Comparison of ENCODE assay signal across 8 cellular contexts in the genomic region with DNA sequence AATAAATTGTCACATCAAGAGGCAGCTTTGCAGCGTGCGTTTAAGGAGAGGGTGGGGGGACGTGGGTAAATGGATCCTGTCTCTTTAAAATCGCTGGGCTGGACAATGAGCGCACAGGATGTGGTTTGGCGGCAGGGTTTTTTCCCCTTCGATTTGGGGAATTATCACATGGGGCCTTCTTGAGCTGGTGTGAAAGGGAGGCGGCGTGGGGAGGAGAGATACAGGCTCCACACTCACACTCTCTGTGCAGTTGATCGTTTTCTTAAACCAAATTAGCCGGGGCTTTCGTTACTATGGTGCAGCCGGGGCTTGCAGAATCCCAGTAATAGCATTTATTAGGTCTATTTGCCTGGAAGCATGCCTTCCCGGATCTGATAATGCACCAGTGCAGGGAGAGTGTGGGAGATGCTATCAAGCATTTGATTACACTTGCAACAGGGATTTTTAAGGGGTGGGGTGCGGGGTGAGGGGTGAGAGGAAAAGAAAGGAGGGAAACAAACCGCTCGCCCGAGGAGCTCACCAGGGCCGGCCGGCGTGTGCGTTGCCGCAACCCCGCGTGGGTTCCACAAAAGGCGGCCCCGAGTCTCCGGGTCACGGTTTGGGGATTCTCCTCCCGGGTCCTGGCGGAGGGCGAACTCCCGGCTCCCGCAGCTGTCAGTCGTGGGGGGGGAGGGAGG. TPM values are rescaled to one million over a fixed set of nuclear protein-coding genes. Genes with fewer than 3 reads are reported as not detected.
DNase-seq lines count a peak whose midpoint lies in the region; ATAC-seq and TF ChIP-seq lines count a peak whose summit lies in the region.

No MANE protein-coding gene starts in this region.

- H3K27ac Mint-ChIP-seq in dendritic cell treated with granulocyte-macrophage colony-stimulating factor and Interleukin-4, amounts not matched to agents 40 ng/mL and 50 ng/mL, for 4 days = peak overlapping the region; percentile 95

- intact Hi-C loops in dendritic cell treated with granulocyte-macrophage colony-stimulating factor and Interleukin-4, amounts not matched to agents 40 ng/mL and 50 ng/mL, for 4 days (cut with micrococcal nuclease) = loop anchor here (2.0 kb wide), 1 partner anchor 63 kb away; no protein-coding TSS in a partner anchor
- intact Hi-C loops in lower leg skin (cut with DNase I; ENCODE audit: low total_unique reads) = no loop called here

- no peaks in the 10 kb centered on the region for H3K9me3 Mint-ChIP-seq in dendritic cell treated with granulocyte-macrophage colony-stimulating factor and Interleukin-4, amounts not matched to agents 40 ng/mL and 50 ng/mL, for 4 days

- no peaks in the 10 kb centered on the region for H3K27me3 Mint-ChIP-seq in dendritic cell treated with granulocyte-macrophage colony-stimulating factor and Interleukin-4, amounts not matched to agents 40 ng/mL and 50 ng/mL, for 4 days

- DNase-seq in NCI-H2107 treated with DMSO at 0.1 percent for 48 hours (lab: John Stamatoyannopoulos, UW; ENCODE audit: unreplicated experiment) (peak; percentile 69), NCI-H2107 (lab: John Stamatoyannopoulos, UW) (no peak), NCI-H2227 treated with DMSO at 0.1 percent for 48 hours (lab: John Stamatoyannopoulos, UW) (peak; percentile 33), lower leg skin (ENCODE audit: low spot score in 2 of 2) (peak; percentile 78 to 95)
- peak; percentile 84 for DNase-seq in activated CD4-positive, alpha-beta T cell treated with anti-CD3 and anti-CD28 coated beads for 48 hours
- peak; percentile 63 to 73 for DNase-seq in stimulated activated CD4-positive, alpha-beta T cell treated with anti-CD3 and anti-CD28 coated beads, Interleukin-4, amount 100 ng/mL, for 48 hours (ENCODE audit: low read depth in 2 of 2)

- no peak for TF ChIP-seq POLR2A in lower leg skin (IDR thresholded peaks at IDR 0.05)

- WGBS in lower leg skin, 2 donors = 0 to 1% methylated on average over 22 to 34 of the region's 35 CpGs

- H3K4me3 ChIP-seq in lower leg skin (ENCODE audit: low read depth, poor library complexity, severe bottlenecking) = peak overlapping the region; percentile 16

- no peak for TF ChIP-seq CTCF in lower leg skin (IDR thresholded peaks at IDR 0.05)

- peak overlapping the region; percentile 95 for H3K4me3 Mint-ChIP-seq in dendritic cell treated with granulocyte-macrophage colony-stimulating factor and Interleukin-4, amounts not matched to agents 40 ng/mL and 50 ng/mL, for 4 days

- peaks cover 15% of the 10 kb centered on the region for H3K36me3 Mint-ChIP-seq in dendritic cell treated with granulocyte-macrophage colony-stimulating factor and Interleukin-4, amounts not matched to agents 40 ng/mL and 50 ng/mL, for 4 days (ENCODE audit: low read depth)

- ATAC-seq in HG02870 (IDR thresholded peaks at IDR 0.05; ENCODE audit: unreplicated experiment) = peak; percentile 50

- peaks cover 53% of the 10 kb centered on the region for H3K4me1 Mint-ChIP-seq in dendritic cell treated with granulocyte-macrophage colony-stimulating factor and Interleukin-4, amounts not matched to agents 40 ng/mL and 50 ng/mL, for 4 days (ENCODE audit: low read depth)

RNA-seq across cellular contexts. Expression of a gene that starts 58.9 kb away (rescaled TPM):
- total RNA-seq in lower leg skin = 100 to 1,000 TPM in 1 of 4 donors, 10 to 100 TPM in 3; 62.9 to 113 (median 69.9) TPM
